23 cellular contexts compared by ENCODE assay signal in genomic region chr12:58978717-58979116, GRCh38. TPM values are rescaled to one million over a fixed set of nuclear protein-coding genes. Genes with fewer than 3 reads are reported as not detected.
"Had no signal": no experiment of that assay in that cellular context is flagged by ENCODE, and none has a peak within 500 bp of the region (broad histone marks: within the 10 kb centered on the region; RNA-seq: fewer than 3 reads in every experiment).

No MANE protein-coding gene starts in this region.

- ATAC-seq: foreskin keratinocyte; gastroesophageal sphincter; heart left ventricle; left lung; left ventricle myocardium superior; lower lobe of right lung; naive thymus-derived CD8-positive, alpha-beta T cell had no signal

- H3K27me3 ChIP-seq: dorsolateral prefrontal cortex, esophagus muscularis mucosa, foreskin keratinocyte, gastroesophageal sphincter, heart left ventricle, hepatocyte, left lung had no signal

- H3K36me3 ChIP-seq: esophagus muscularis mucosa, gastroesophageal sphincter, heart left ventricle, left lung, lower lobe of right lung had no signal

- H3K27me3 Mint-ChIP-seq: naive B cell had no signal

- H3K4me3 Mint-ChIP-seq: immature natural killer cell; naive B cell; naive thymus-derived CD8-positive, alpha-beta T cell had no signal

- H3K4me1 Mint-ChIP-seq: immature natural killer cell; naive B cell; naive thymus-derived CD8-positive, alpha-beta T cell had no signal

- H3K4me1 ChIP-seq: esophagus muscularis mucosa, foreskin keratinocyte, gastroesophageal sphincter, heart left ventricle, left lung, lower lobe of right lung had no signal

- H3K27ac ChIP-seq: coronary artery, dorsolateral prefrontal cortex, esophagus muscularis mucosa, foreskin keratinocyte, gastroesophageal sphincter, heart left ventricle, hepatocyte, left lung, lower lobe of right lung had no signal

- H3K9me3 ChIP-seq: esophagus muscularis mucosa, gastroesophageal sphincter, heart left ventricle, left lung, lower lobe of right lung had no signal

- H3K4me2 ChIP-seq: hepatocyte had no signal

- DNase-seq: dermis blood vessel endothelial cell; dorsolateral prefrontal cortex; effector CD4-positive, alpha-beta T cell; effector memory CD4-positive, alpha-beta T cell; foreskin keratinocyte; heart left ventricle; hypothalamus; immature natural killer cell; islet precursor cell; kidney; kidney glomerular epithelial cell; left lung; left ventricle myocardium superior; lower lobe of right lung; mesendoderm; midbrain; naive B cell; naive thymus-derived CD8-positive, alpha-beta T cell had no signal

- H3K36me3 Mint-ChIP-seq: immature natural killer cell; naive B cell; naive thymus-derived CD8-positive, alpha-beta T cell had no signal

- H2AFZ ChIP-seq: hepatocyte had no signal

- H3K9me3 Mint-ChIP-seq: naive B cell had no signal

- H3K27ac Mint-ChIP-seq: immature natural killer cell; naive B cell; naive thymus-derived CD8-positive, alpha-beta T cell had no signal

- H3K4me3 ChIP-seq: coronary artery, dorsolateral prefrontal cortex, esophagus muscularis mucosa, gastroesophageal sphincter, heart left ventricle, hepatocyte, left lung, lower lobe of right lung had no signal

- H3K79me2 ChIP-seq: hepatocyte had no signal

RNA-seq across cellular contexts. Expression of gene LRIG3, which starts 58.4 kb away (rescaled TPM):
- total RNA-seq: mononuclear cell; naive thymus-derived CD8-positive, alpha-beta T cell had no signal
- polyA plus RNA-seq: immature natural killer cell; naive thymus-derived CD8-positive, alpha-beta T cell had no signal
